ENCODE assay signal across 1 cellular context in the genomic region with DNA sequence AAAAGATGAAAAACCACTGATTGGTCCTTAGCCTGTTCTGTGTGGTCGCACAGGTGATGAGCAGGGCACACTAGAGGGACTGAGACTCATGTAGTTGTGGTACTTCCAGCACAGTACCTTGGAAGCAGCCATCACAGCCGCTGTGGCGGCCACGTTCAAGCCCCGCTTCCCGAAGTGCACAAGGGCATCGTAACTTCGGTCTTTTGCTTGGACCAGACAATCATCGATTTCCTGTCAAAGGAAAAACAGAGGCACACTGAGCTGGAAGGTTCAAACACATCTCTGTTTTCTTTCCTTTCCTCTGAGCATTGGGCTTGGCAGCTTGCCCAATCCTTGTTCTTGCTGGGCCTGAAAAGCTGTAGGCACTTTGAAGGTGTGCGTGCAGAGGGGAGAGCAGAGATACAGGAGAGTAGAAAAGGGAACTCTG.
TF ChIP-seq lines count a peak whose summit lies in the region.

No MANE protein-coding gene starts in this region.

TF ChIP-seq in HepG2, 621 proteins besides CTCF, POLR2A, EP300 and RAD21 (continued from another document and continues in another):
- TF ChIP-seq, protein P1, sequence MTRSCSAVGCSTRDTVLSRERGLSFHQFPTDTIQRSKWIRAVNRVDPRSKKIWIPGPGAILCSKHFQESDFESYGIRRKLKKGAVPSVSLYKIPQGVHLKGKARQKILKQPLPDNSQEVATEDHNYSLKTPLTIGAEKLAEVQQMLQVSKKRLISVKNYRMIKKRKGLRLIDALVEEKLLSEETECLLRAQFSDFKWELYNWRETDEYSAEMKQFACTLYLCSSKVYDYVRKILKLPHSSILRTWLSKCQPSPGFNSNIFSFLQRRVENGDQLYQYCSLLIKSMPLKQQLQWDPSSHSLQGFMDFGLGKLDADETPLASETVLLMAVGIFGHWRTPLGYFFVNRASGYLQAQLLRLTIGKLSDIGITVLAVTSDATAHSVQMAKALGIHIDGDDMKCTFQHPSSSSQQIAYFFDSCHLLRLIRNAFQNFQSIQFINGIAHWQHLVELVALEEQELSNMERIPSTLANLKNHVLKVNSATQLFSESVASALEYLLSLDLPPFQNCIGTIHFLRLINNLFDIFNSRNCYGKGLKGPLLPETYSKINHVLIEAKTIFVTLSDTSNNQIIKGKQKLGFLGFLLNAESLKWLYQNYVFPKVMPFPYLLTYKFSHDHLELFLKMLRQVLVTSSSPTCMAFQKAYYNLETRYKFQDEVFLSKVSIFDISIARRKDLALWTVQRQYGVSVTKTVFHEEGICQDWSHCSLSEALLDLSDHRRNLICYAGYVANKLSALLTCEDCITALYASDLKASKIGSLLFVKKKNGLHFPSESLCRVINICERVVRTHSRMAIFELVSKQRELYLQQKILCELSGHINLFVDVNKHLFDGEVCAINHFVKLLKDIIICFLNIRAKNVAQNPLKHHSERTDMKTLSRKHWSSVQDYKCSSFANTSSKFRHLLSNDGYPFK (CRISPR knock-in tag; IDR thresholded peaks at IDR 0.05; ENCODE audit: borderline replicate concordance) = peak; percentile 87
- TF ChIP-seq ERF (CRISPR knock-in tag; IDR thresholded peaks at IDR 0.05) (peak; percentile 70; the same call in 1 of the 2 replicates), ZMYM2 (CRISPR knock-in tag; IDR thresholded peaks at IDR 0.05) (peak; percentile 58; the same call in 1 of the 2 replicates), ARID2 (CRISPR knock-in tag; IDR thresholded peaks at IDR 0.05; ENCODE audit: borderline replicate concordance) (no peak), ZSCAN25 (CRISPR knock-in tag; IDR thresholded peaks at IDR 0.05) (0 out of 2 replicates have a peak, but pooled peaks have one; percentile 48), JUN (CRISPR knock-in tag; IDR thresholded peaks at IDR 0.05) (peak; percentile 58; the same call in 1 of the 2 replicates), ZNF652 (CRISPR knock-in tag; IDR thresholded peaks at IDR 0.05; ENCODE audit: borderline replicate concordance, low read depth) (no peak; the same call in 1 of the 2 replicates), GTF3A (CRISPR knock-in tag; conservative IDR thresholded peaks at IDR 0.05) (no peak), ZNF7 (CRISPR knock-in tag; IDR thresholded peaks at IDR 0.05) (peak; percentile 85), RBAK (CRISPR knock-in tag; IDR thresholded peaks at IDR 0.05) (no peak), ZNF768 (CRISPR knock-in tag; IDR thresholded peaks at IDR 0.05) (peak; percentile 42; the same call in 1 of the 2 replicates), AGO2 (optimal IDR thresholded peaks at IDR 0.05; ENCODE audit: low read depth, low read length) (no peak), ZNF644 (CRISPR knock-in tag; IDR thresholded peaks at IDR 0.05; ENCODE audit: low read depth) (0 out of 2 replicates have a peak, but pooled peaks have one; percentile 48), ZNF747 (CRISPR knock-in tag; IDR thresholded peaks at IDR 0.05; ENCODE audit: borderline replicate concordance) (no peak), HNF4A (CRISPR knock-in tag; IDR thresholded peaks at IDR 0.05) (peak; percentile 69), ZFP1 (CRISPR knock-in tag; IDR thresholded peaks at IDR 0.05) (no peak), ZNF720 (CRISPR knock-in tag; IDR thresholded peaks at IDR 0.05) (no peak), TBX3 (IDR thresholded peaks at IDR 0.05; ENCODE audit: borderline replicate concordance) (no peak), YEATS4 (CRISPR knock-in tag; IDR thresholded peaks at IDR 0.05; ENCODE audit: borderline replicate concordance) (no peak; the same call in 1 of the 2 replicates), ZBTB8A (CRISPR knock-in tag; IDR thresholded peaks at IDR 0.05; ENCODE audit: borderline replicate concordance, low read depth) (no peak), NR2F1 (CRISPR knock-in tag; IDR thresholded peaks at IDR 0.05) (no peak), ZMAT3 (CRISPR knock-in tag; conservative IDR thresholded peaks at IDR 0.05) (no peak), ZNF703 (CRISPR knock-in tag; IDR thresholded peaks at IDR 0.05; ENCODE audit: borderline replicate concordance) (no peak), SP2 (CRISPR knock-in tag; IDR thresholded peaks at IDR 0.05) (no peak), EHMT2 (IDR thresholded peaks at IDR 0.05; ENCODE audit: borderline replicate concordance, low read depth, low read length) (no peak), ZNF33B (CRISPR knock-in tag; IDR thresholded peaks at IDR 0.05) (no peak), CREM (IDR thresholded peaks at IDR 0.05) (0 out of 2 replicates have a peak, but pooled peaks have one; percentile 41), CREM (CRISPR knock-in tag; IDR thresholded peaks at IDR 0.05) (no peak)
- TF ChIP-seq, protein P2, sequence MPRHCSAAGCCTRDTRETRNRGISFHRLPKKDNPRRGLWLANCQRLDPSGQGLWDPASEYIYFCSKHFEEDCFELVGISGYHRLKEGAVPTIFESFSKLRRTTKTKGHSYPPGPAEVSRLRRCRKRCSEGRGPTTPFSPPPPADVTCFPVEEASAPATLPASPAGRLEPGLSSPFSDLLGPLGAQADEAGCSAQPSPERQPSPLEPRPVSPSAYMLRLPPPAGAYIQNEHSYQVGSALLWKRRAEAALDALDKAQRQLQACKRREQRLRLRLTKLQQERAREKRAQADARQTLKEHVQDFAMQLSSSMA (CRISPR knock-in tag; IDR thresholded peaks at IDR 0.05) = no peak
- TF ChIP-seq, protein P3, sequence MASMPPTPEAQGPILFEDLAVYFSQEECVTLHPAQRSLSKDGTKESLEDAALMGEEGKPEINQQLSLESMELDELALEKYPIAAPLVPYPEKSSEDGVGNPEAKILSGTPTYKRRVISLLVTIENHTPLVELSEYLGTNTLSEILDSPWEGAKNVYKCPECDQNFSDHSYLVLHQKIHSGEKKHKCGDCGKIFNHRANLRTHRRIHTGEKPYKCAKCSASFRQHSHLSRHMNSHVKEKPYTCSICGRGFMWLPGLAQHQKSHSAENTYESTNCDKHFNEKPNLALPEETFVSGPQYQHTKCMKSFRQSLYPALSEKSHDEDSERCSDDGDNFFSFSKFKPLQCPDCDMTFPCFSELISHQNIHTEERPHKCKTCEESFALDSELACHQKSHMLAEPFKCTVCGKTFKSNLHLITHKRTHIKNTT (CRISPR knock-in tag; IDR thresholded peaks at IDR 0.05) = no peak
- TF ChIP-seq, protein P4, sequence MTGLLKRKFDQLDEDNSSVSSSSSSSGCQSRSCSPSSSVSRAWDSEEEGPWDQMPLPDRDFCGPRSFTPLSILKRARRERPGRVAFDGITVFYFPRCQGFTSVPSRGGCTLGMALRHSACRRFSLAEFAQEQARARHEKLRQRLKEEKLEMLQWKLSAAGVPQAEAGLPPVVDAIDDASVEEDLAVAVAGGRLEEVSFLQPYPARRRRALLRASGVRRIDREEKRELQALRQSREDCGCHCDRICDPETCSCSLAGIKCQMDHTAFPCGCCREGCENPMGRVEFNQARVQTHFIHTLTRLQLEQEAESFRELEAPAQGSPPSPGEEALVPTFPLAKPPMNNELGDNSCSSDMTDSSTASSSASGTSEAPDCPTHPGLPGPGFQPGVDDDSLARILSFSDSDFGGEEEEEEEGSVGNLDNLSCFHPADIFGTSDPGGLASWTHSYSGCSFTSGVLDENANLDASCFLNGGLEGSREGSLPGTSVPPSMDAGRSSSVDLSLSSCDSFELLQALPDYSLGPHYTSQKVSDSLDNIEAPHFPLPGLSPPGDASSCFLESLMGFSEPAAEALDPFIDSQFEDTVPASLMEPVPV (CRISPR knock-in tag; IDR thresholded peaks at IDR 0.05) = no peak
- TF ChIP-seq, protein P5, sequence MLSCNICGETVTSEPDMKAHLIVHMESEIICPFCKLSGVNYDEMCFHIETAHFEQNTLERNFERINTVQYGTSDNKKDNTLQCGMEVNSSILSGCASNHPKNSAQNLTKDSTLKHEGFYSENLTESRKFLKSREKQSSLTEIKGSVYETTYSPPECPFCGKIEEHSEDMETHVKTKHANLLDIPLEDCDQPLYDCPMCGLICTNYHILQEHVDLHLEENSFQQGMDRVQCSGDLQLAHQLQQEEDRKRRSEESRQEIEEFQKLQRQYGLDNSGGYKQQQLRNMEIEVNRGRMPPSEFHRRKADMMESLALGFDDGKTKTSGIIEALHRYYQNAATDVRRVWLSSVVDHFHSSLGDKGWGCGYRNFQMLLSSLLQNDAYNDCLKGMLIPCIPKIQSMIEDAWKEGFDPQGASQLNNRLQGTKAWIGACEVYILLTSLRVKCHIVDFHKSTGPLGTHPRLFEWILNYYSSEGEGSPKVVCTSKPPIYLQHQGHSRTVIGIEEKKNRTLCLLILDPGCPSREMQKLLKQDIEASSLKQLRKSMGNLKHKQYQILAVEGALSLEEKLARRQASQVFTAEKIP (CRISPR knock-in tag; IDR thresholded peaks at IDR 0.05; ENCODE audit: borderline replicate concordance) = no peak
- TF ChIP-seq, protein P6, sequence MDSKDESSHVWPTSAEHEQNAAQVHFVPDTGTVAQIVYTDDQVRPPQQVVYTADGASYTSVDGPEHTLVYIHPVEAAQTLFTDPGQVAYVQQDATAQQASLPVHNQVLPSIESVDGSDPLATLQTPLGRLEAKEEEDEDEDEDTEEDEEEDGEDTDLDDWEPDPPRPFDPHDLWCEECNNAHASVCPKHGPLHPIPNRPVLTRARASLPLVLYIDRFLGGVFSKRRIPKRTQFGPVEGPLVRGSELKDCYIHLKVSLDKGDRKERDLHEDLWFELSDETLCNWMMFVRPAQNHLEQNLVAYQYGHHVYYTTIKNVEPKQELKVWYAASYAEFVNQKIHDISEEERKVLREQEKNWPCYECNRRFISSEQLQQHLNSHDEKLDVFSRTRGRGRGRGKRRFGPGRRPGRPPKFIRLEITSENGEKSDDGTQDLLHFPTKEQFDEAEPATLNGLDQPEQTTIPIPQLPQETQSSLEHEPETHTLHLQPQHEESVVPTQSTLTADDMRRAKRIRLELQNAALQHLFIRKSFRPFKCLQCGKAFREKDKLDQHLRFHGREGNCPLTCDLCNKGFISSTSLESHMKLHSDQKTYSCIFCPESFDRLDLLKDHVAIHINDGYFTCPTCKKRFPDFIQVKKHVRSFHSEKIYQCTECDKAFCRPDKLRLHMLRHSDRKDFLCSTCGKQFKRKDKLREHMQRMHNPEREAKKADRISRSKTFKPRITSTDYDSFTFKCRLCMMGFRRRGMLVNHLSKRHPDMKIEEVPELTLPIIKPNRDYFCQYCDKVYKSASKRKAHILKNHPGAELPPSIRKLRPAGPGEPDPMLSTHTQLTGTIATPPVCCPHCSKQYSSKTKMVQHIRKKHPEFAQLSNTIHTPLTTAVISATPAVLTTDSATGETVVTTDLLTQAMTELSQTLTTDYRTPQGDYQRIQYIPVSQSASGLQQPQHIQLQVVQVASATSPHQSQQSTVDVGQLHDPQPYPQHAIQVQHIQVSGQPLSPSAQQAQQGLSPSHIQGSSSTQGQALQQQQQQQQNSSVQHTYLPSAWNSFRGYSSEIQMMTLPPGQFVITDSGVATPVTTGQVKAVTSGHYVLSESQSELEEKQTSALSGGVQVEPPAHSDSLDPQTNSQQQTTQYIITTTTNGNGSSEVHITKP (CRISPR knock-in tag; IDR thresholded peaks at IDR 0.05; ENCODE audit: low read depth) = 0 out of 2 replicates have a peak, but pooled peaks have one; percentile 26
- TF ChIP-seq, protein P7, sequence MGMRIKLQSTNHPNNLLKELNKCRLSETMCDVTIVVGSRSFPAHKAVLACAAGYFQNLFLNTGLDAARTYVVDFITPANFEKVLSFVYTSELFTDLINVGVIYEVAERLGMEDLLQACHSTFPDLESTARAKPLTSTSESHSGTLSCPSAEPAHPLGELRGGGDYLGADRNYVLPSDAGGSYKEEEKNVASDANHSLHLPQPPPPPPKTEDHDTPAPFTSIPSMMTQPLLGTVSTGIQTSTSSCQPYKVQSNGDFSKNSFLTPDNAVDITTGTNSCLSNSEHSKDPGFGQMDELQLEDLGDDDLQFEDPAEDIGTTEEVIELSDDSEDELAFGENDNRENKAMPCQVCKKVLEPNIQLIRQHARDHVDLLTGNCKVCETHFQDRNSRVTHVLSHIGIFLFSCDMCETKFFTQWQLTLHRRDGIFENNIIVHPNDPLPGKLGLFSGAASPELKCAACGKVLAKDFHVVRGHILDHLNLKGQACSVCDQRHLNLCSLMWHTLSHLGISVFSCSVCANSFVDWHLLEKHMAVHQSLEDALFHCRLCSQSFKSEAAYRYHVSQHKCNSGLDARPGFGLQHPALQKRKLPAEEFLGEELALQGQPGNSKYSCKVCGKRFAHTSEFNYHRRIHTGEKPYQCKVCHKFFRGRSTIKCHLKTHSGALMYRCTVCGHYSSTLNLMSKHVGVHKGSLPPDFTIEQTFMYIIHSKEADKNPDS (CRISPR knock-in tag; IDR thresholded peaks at IDR 0.05) = no peak
- TF ChIP-seq, protein P8, sequence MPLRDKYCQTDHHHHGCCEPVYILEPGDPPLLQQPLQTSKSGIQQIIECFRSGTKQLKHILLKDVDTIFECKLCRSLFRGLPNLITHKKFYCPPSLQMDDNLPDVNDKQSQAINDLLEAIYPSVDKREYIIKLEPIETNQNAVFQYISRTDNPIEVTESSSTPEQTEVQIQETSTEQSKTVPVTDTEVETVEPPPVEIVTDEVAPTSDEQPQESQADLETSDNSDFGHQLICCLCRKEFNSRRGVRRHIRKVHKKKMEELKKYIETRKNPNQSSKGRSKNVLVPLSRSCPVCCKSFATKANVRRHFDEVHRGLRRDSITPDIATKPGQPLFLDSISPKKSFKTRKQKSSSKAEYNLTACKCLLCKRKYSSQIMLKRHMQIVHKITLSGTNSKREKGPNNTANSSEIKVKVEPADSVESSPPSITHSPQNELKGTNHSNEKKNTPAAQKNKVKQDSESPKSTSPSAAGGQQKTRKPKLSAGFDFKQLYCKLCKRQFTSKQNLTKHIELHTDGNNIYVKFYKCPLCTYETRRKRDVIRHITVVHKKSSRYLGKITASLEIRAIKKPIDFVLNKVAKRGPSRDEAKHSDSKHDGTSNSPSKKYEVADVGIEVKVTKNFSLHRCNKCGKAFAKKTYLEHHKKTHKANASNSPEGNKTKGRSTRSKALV (CRISPR knock-in tag; IDR thresholded peaks at IDR 0.05) = no peak
- TF ChIP-seq, protein P9, sequence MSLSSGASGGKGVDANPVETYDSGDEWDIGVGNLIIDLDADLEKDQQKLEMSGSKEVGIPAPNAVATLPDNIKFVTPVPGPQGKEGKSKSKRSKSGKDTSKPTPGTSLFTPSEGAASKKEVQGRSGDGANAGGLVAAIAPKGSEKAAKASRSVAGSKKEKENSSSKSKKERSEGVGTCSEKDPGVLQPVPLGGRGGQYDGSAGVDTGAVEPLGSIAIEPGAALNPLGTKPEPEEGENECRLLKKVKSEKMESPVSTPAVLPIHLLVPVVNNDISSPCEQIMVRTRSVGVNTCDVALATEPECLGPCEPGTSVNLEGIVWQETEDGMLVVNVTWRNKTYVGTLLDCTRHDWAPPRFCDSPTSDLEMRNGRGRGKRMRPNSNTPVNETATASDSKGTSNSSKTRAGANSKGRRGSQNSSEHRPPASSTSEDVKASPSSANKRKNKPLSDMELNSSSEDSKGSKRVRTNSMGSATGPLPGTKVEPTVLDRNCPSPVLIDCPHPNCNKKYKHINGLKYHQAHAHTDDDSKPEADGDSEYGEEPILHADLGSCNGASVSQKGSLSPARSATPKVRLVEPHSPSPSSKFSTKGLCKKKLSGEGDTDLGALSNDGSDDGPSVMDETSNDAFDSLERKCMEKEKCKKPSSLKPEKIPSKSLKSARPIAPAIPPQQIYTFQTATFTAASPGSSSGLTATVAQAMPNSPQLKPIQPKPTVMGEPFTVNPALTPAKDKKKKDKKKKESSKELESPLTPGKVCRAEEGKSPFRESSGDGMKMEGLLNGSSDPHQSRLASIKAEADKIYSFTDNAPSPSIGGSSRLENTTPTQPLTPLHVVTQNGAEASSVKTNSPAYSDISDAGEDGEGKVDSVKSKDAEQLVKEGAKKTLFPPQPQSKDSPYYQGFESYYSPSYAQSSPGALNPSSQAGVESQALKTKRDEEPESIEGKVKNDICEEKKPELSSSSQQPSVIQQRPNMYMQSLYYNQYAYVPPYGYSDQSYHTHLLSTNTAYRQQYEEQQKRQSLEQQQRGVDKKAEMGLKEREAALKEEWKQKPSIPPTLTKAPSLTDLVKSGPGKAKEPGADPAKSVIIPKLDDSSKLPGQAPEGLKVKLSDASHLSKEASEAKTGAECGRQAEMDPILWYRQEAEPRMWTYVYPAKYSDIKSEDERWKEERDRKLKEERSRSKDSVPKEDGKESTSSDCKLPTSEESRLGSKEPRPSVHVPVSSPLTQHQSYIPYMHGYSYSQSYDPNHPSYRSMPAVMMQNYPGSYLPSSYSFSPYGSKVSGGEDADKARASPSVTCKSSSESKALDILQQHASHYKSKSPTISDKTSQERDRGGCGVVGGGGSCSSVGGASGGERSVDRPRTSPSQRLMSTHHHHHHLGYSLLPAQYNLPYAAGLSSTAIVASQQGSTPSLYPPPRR (CRISPR knock-in tag; IDR thresholded peaks at IDR 0.05; ENCODE audit: borderline replicate concordance) = peak; percentile 83
